In the genomic region with DNA sequence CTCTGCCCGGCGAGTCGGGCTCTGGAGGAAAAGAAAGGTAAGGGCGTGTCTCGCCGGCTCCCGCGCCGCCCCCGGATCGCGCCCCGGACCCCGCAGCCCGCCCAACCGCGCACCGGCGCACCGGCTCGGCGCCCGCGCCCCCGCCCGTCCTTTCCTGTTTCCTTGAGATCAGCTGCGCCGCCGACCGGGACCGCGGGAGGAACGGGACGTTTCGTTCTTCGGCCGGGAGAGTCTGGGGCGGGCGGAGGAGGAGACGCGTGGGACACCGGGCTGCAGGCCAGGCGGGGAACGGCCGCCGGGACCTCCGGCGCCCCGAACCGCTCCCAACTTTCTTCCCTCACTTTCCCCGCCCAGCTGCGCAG, we compare ENCODE assay signal across 3 cellular contexts.
TF ChIP-seq lines count a peak whose summit lies in the region.

No MANE protein-coding gene starts in this region.

TF ChIP-seq in A549, 52 proteins besides CTCF, POLR2A, EP300 and RAD21:
- TF ChIP-seq HOXA7 (CRISPR knock-in tag; IDR thresholded peaks at IDR 0.05) (no peak), CBX2 (IDR thresholded peaks at IDR 0.05; ENCODE audit: borderline replicate concordance, low read depth) (no peak), JUN (IDR thresholded peaks at IDR 0.05) (peak in 1 of 2 experiments; percentile 9; a peak in 1 of 5 replicates), NPAS2 (CRISPR knock-in tag; IDR thresholded peaks at IDR 0.05; ENCODE audit: borderline replicate concordance) (no peak)

TF ChIP-seq in IMR-90, 13 proteins besides CTCF, POLR2A, EP300 and RAD21:
- TF ChIP-seq RFX5 (IDR thresholded peaks at IDR 0.05; ENCODE audit: low read depth, low read length) = no peak
- TF ChIP-seq FOS (IDR thresholded peaks at IDR 0.05; ENCODE audit: low read depth, low read length) = no peak
- no peak for TF ChIP-seq BHLHE40 (IDR thresholded peaks at IDR 0.05; ENCODE audit: low read depth, low read length)
- no peak for TF ChIP-seq NFE2L2 (IDR thresholded peaks at IDR 0.05; ENCODE audit: low read depth, low read length)
- no peak for TF ChIP-seq RCOR1 (IDR thresholded peaks at IDR 0.05; ENCODE audit: insufficient replicate concordance, low read length)
- TF ChIP-seq USF2 (IDR thresholded peaks at IDR 0.05; ENCODE audit: low read depth, low read length) = no peak
- TF ChIP-seq MAZ (IDR thresholded peaks at IDR 0.05; ENCODE audit: borderline replicate concordance, low read depth, low read length) = no peak; the same call in 1 of the 2 replicates
- no peak for TF ChIP-seq CHD1 (IDR thresholded peaks at IDR 0.05; ENCODE audit: low read depth, low read length)
- TF ChIP-seq CEBPB (IDR thresholded peaks at IDR 0.05; ENCODE audit: low read depth, low read length) = no peak
- TF ChIP-seq, protein P1, sequence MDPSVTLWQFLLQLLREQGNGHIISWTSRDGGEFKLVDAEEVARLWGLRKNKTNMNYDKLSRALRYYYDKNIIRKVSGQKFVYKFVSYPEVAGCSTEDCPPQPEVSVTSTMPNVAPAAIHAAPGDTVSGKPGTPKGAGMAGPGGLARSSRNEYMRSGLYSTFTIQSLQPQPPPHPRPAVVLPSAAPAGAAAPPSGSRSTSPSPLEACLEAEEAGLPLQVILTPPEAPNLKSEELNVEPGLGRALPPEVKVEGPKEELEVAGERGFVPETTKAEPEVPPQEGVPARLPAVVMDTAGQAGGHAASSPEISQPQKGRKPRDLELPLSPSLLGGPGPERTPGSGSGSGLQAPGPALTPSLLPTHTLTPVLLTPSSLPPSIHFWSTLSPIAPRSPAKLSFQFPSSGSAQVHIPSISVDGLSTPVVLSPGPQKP (IDR thresholded peaks at IDR 0.05; ENCODE audit: borderline replicate concordance, low read depth, low read length) = no peak
- no peak for TF ChIP-seq MXI1 (IDR thresholded peaks at IDR 0.05; ENCODE audit: borderline replicate concordance, low read depth, low read length)

TF ChIP-seq in endothelial cell of umbilical vein, 7 proteins besides CTCF, POLR2A, EP300 and RAD21:
- TF ChIP-seq MYC (IDR thresholded peaks at IDR 0.05; ENCODE audit: low read depth, low read length) = no peak
- TF ChIP-seq, protein P2, sequence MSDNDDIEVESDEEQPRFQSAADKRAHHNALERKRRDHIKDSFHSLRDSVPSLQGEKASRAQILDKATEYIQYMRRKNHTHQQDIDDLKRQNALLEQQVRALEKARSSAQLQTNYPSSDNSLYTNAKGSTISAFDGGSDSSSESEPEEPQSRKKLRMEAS (IDR thresholded peaks at IDR 0.05; ENCODE audit: insufficient read depth, insufficient read length) = no peak
- TF ChIP-seq GATA2 (IDR thresholded peaks at IDR 0.05; ENCODE audit: insufficient read depth, insufficient read length, low read depth, low read length) = no peak
- TF ChIP-seq JUN (IDR thresholded peaks at IDR 0.05; ENCODE audit: borderline replicate concordance, insufficient read depth, insufficient read length, low read depth) = no peak
- no peak for TF ChIP-seq EZH2 (IDR thresholded peaks at IDR 0.05; ENCODE audit: borderline replicate concordance, low read depth, low read length, severe bottlenecking)
- TF ChIP-seq POLR2AphosphoS5 (IDR thresholded peaks at IDR 0.05; ENCODE audit: insufficient read depth, low read depth, low read length) = no peak
